In genomic region chr5:95759634-95760033, GRCh38 we compare ENCODE assay signal across 10 cellular contexts. TPM values are rescaled to one million over a fixed set of nuclear protein-coding genes. Genes with fewer than 3 reads are reported as not detected.
A peak's percentile ranks its signal among the peaks of the same experiment; 100 is the strongest.
DNase-seq lines count a peak whose midpoint lies in the region; ATAC-seq, FAIRE-seq and TF ChIP-seq lines count a peak whose summit lies in the region.
"Had no signal": no experiment of that assay in that cellular context is flagged by ENCODE, and none has a peak within 500 bp of the region (broad histone marks: within the 10 kb centered on the region; RNA-seq: fewer than 3 reads in every experiment).

No MANE protein-coding gene starts in this region.

- POLR2A ChIA-PET in A549 (lab: Yijun Ruan, JAX) = interaction anchor here (1.1 to 1.6 kb wide), 2 partner anchors 29 to 113 kb away, joined by 5 read pairs; partner anchors contain the start of genes RFESD and RHOBTB3

- TF ChIP-seq CTCF in A549 (IDR thresholded peaks at IDR 0.05) = no peak
- no peak for TF ChIP-seq CTCF in right lobe of liver (IDR thresholded peaks at IDR 0.05)

- no peak for TF ChIP-seq EP300 in A549 (IDR thresholded peaks at IDR 0.05)

- peaks cover 28% of the 10 kb centered on the region for H3K4me1 Mint-ChIP-seq in T-helper 2 cell treated with Interferon-gamma antibody and Interleukin-4, amounts not matched to agents 5 μg/mL and 100 μg/mL, for 36 hours (ENCODE audit: low read depth)

- H3K27me3 Mint-ChIP-seq in T-helper 2 cell treated with Interferon-gamma antibody and Interleukin-4, amounts not matched to agents 5 μg/mL and 100 μg/mL, for 36 hours (ENCODE audit: low read depth) = peaks cover 46% of the 10 kb centered on the region

- H3K36me3 ChIP-seq in right lobe of liver = peaks cover 0 to 6% (median 0%) of the 10 kb centered on the region in 4 donors

- TF ChIP-seq RAD21 in A549 (conservative IDR thresholded peaks at IDR 0.05 in 1 of 2, IDR thresholded peaks at IDR 0.05 in 1 of 2) = no peak

- intact Hi-C loops in right lobe of liver (cut with DNase I) = no loop called here

- 4% methylated on average over 2 of the region's 2 CpGs for WGBS in A549 (ENCODE audit: missing lambda C conversion rate)
- 16% methylated on average over 2 of the region's 2 CpGs for WGBS in right lobe of liver (ENCODE audit: insufficient coverage, low coverage, low lambda C conversion rate, missing lambda C conversion rate)

- FAIRE-seq in A549 (lab: Jason Lieb, UNC) (no peak), H54 (lab: Jason Lieb, UNC) (peak; percentile 68)

- peak overlapping the region; percentile 7; the same call in 1 of the 3 replicates for H3K4me3 ChIP-seq in A549
- H3K4me3 ChIP-seq in right lobe of liver = no peak overlapping the region

- H3K9me3 Mint-ChIP-seq in T-helper 2 cell treated with Interferon-gamma antibody and Interleukin-4, amounts not matched to agents 5 μg/mL and 100 μg/mL, for 36 hours = no peaks in the 10 kb centered on the region
- H3K9me3 Mint-ChIP-seq: activated naive CD4-positive, alpha-beta T cell treated with anti-CD3 and anti-CD28 coated beads, Interleukin-2, amount 50 U/mL, for 72 hours had no signal

- peak overlapping the region; percentile 11 for H3K4me3 Mint-ChIP-seq in T-helper 2 cell treated with Interferon-gamma antibody and Interleukin-4, amounts not matched to agents 5 μg/mL and 100 μg/mL, for 36 hours

- DNase-seq in A549 (ENCODE audit: low read depth in 1 of 2, low spot score in 1 of 2) = peak in 1 of 2 experiments; percentile 73
- no peak for DNase-seq in H54 (ENCODE audit: insufficient read length, low spot score)
- no peak for DNase-seq in T-helper 2 cell treated with Interferon-gamma antibody and Interleukin-4, amounts not matched to agents 5 μg/mL and 100 μg/mL, for 36 hours (ENCODE audit: low spot score)
- DNase-seq in right lobe of liver = peak in 1 of 3 donors; percentile 71
- no peak for DNase-seq in activated CD8-positive, alpha-beta memory T cell treated with anti-CD3 and anti-CD28 coated beads for 24 hours
- no peak for DNase-seq in NCI-H446 (lab: John Stamatoyannopoulos, UW)
- DNase-seq: stimulated activated CD8-positive, alpha-beta memory T cell treated with anti-CD3 and anti-CD28 coated beads, Interleukin-4, amount 100 ng/mL, for 48 hours had no signal

- TF ChIP-seq POLR2A in A549 (IDR thresholded peaks at IDR 0.05; ENCODE audit: low read length) (no peak), H54 (IDR thresholded peaks at IDR 0.05; ENCODE audit: low read depth, low read length) (no peak), right lobe of liver (IDR thresholded peaks at IDR 0.05) (peak; percentile 19)

- no peaks in the 10 kb centered on the region for H3K27me3 ChIP-seq in right lobe of liver

- H3K4me1 ChIP-seq in A549 = peaks cover 45% of the 10 kb centered on the region
- H3K4me1 ChIP-seq in right lobe of liver = peaks cover 0 to 28% (median 8%) of the 10 kb centered on the region in 4 donors

- H3K27ac ChIP-seq in A549 (peak overlapping the region; percentile 63 to 76; a peak in 5 of 6 replicates), right lobe of liver (peak overlapping the region; percentile 61 to 83 (median 81))

- H3K4me2 ChIP-seq in A549 = peak overlapping the region; percentile 67

- peak; percentile 85 to 89 for ATAC-seq in A549
- peak; percentile 84 to 92 (median 89) for ATAC-seq in right lobe of liver
- ATAC-seq in activated CD4-positive, CD25-positive, alpha-beta regulatory T cell treated with anti-CD3 and anti-CD28 coated beads, Interleukin-2, amount 50 U/mL, for 24 hours = no peak
- no peak for ATAC-seq in HG02759 (IDR thresholded peaks at IDR 0.05; ENCODE audit: unreplicated experiment)

- no peak overlapping the region for H3K27ac Mint-ChIP-seq in T-helper 2 cell treated with Interferon-gamma antibody and Interleukin-4, amounts not matched to agents 5 μg/mL and 100 μg/mL, for 36 hours

- CTCF ChIA-PET in A549 (lab: Yijun Ruan, JAX) = interaction anchor here (0.9 to 1.6 kb wide), 3 partner anchors 17 to 21 kb away, joined by 3 to 8 read pairs (median 4); no protein-coding TSS in a partner anchor

- H3K9me3 ChIP-seq in A549 (no peaks in the 10 kb centered on the region), right lobe of liver (no peaks in the 10 kb centered on the region)

- H3K36me3 Mint-ChIP-seq in T-helper 2 cell treated with Interferon-gamma antibody and Interleukin-4, amounts not matched to agents 5 μg/mL and 100 μg/mL, for 36 hours (ENCODE audit: low read depth) = no peaks in the 10 kb centered on the region
- H3K36me3 Mint-ChIP-seq: activated naive CD4-positive, alpha-beta T cell treated with anti-CD3 and anti-CD28 coated beads, Interleukin-2, amount 50 U/mL, for 72 hours had no signal

TF ChIP-seq in A549, 52 proteins besides CTCF, POLR2A, EP300 and RAD21:
- TF ChIP-seq HOXB5 (CRISPR knock-in tag; IDR thresholded peaks at IDR 0.05) (no peak), GATA3 (IDR thresholded peaks at IDR 0.05; ENCODE audit: borderline replicate concordance) (peak; percentile 22; the same call in 1 of the 2 replicates)

RNA-seq across cellular contexts. Expression of gene RHOBTB3, which starts 28.5 kb away (rescaled TPM):
- polyA plus RNA-seq in A549 (2011; rRNA removed) (28.6 and 37.5 TPM in 2 replicates), A549 (2017; fragmentation: RNase III; extraction: RNeasy Plus Mini Kit Qiagen cat#74134 plus additional on column Dnase treatment) (7.3 to 11.1 TPM (median 9.1 TPM) in 3 replicates)
- polyA plus RNA-seq in A549 (2012; cell fraction: cytosol; rRNA removed) = 14.2 TPM in 2 replicates
- polyA plus RNA-seq in A549 (2012; cell fraction: nucleus; rRNA removed) = 8.7 and 11.3 TPM in 2 replicates
- polyA minus RNA-seq in A549 (2011; rRNA and poly(A)+ RNA removed) = 63.6 and 65.8 TPM in 2 replicates
- 10 to 100 TPM; 24.1 to 49.1 (median 38.9) TPM for total RNA-seq in right lobe of liver

Comparison
In these comparisons a context has a peak if more than half of its experiments do, and no peak if none do; other contexts are left out.
1. ATAC-seq: peak in A549 (2 of 2) and right lobe of liver (4 of 4); none in activated CD4-positive, CD25-positive, alpha-beta regulatory T cell treated with anti-CD3 and anti-CD28 coated beads, Interleukin-2, amount 50 U/mL, for 24 hours (0 of 2) and HG02759 (single experiment).